10 cellular contexts compared by ENCODE assay signal in genomic region chr20:35600176-35600995, GRCh38. TPM values are rescaled to one million over a fixed set of nuclear protein-coding genes. Genes with fewer than 3 reads are reported as not detected.
DNase-seq lines count a peak whose midpoint lies in the region; ATAC-seq and TF ChIP-seq lines count a peak whose summit lies in the region.
"Had no signal": no experiment of that assay in that cellular context is flagged by ENCODE, and none has a peak within 500 bp of the region (broad histone marks: within the 10 kb centered on the region; RNA-seq: fewer than 3 reads in every experiment).

No MANE protein-coding gene starts in this region.

- CTCF ChIA-PET in activated CD4-positive, alpha-beta T cell treated with anti-CD3 and anti-CD28 coated beads for 36 hours (lab: Charles Lee): interaction anchor here (0.6 to 1.5 kb wide), 8 partner anchors 9 to 285 kb away, joined by 3 to 6 read pairs (median 4); partner anchors contain the start of gene SPAG4

- peak overlapping the region; percentile 58 for H3K4me3 Mint-ChIP-seq in activated CD4-positive, alpha-beta T cell treated with anti-CD3 and anti-CD28 coated beads for 36 hours

- POLR2A ChIA-PET in activated CD4-positive, alpha-beta T cell treated with anti-CD3 and anti-CD28 coated beads for 36 hours (lab: Charles Lee): interaction anchor here (0.6 to 1.2 kb wide), 3 partner anchors 15 to 127 kb away, joined by 3 to 10 read pairs (median 6); partner anchors contain the start of gene SPAG4

- H3K27ac ChIP-seq in muscle layer of colon (ENCODE audit: low read depth, low read length) (no peak overlapping the region), thoracic aorta (no peak overlapping the region)

- H3K36me3 Mint-ChIP-seq in activated CD4-positive, alpha-beta T cell treated with anti-CD3 and anti-CD28 coated beads for 36 hours (ENCODE audit: low read depth): no peaks in the 10 kb centered on the region

- peak; percentile 16 for DNase-seq in activated CD4-positive, alpha-beta T cell treated with anti-CD3 and anti-CD28 coated beads for 36 hours
- no peak for DNase-seq in activated CD4-positive, alpha-beta T cell treated with anti-CD3 and anti-CD28 coated beads, Interleukin-2, amount 50 U/mL, for 4 hours
- DNase-seq in choroid plexus epithelial cell (ENCODE audit: low read depth) (no peak), thoracic aorta (ENCODE audit: low spot score) (no peak), superior temporal gyrus (ENCODE audit: extremely low spot score) (no peak), NCI-H2107 treated with DMSO at 0.1 percent for 48 hours (lab: John Stamatoyannopoulos, UW; ENCODE audit: unreplicated experiment) (no peak)
- DNase-seq: activated CD4-positive, CD25-positive, alpha-beta regulatory T cell treated with anti-CD3 and anti-CD28 coated beads, Interleukin-2, amount 50 U/mL, for 72 hours; NCI-H2171 had no signal

- peaks cover 5% of the 10 kb centered on the region for H3K4me1 Mint-ChIP-seq in activated CD4-positive, alpha-beta T cell treated with anti-CD3 and anti-CD28 coated beads for 36 hours

- H3K4me3 ChIP-seq in choroid plexus epithelial cell (ENCODE audit: low read depth, low read length) (peak overlapping the region; percentile 50), muscle layer of colon (ENCODE audit: low read depth in 1 of 2, low read length in 2 of 2) (peak overlapping the region; percentile 45 to 78), thoracic aorta (peak overlapping the region; percentile 79)

- intact Hi-C loops in activated CD4-positive, alpha-beta T cell treated with anti-CD3 and anti-CD28 coated beads for 36 hours (cut with DNase I, micrococcal nuclease): loop anchor here (5.0 kb wide), 3 partner anchors 62 to 138 kb away; partner anchors contain the start of genes CPNE1 (in 1 of the 2), NFS1 (in 1 of the 2), RBM12 (in 1 of the 2) and ROMO1 (in 1 of the 2)

- H3K27me3 Mint-ChIP-seq in activated CD4-positive, alpha-beta T cell treated with anti-CD3 and anti-CD28 coated beads for 36 hours: peaks cover 23% of the 10 kb centered on the region

- H3K9me3 ChIP-seq in muscle layer of colon (ENCODE audit: low read length) (no peaks in the 10 kb centered on the region), thoracic aorta (no peaks in the 10 kb centered on the region)

- TF ChIP-seq CTCF in choroid plexus epithelial cell (conservative IDR thresholded peaks at IDR 0.05; ENCODE audit: low read depth, low read length) (no peak), thoracic aorta (IDR thresholded peaks at IDR 0.05) (no peak)

- no peak overlapping the region for H3K27ac Mint-ChIP-seq in activated CD4-positive, alpha-beta T cell treated with anti-CD3 and anti-CD28 coated beads for 36 hours

- H3K9me3 Mint-ChIP-seq in activated CD4-positive, alpha-beta T cell treated with anti-CD3 and anti-CD28 coated beads for 36 hours (ENCODE audit: low read depth): no peaks in the 10 kb centered on the region

- H3K36me3 ChIP-seq in muscle layer of colon (ENCODE audit: insufficient read depth, low read length) (no peaks in the 10 kb centered on the region), thoracic aorta (no peaks in the 10 kb centered on the region)

- H3K9ac ChIP-seq in muscle layer of colon (ENCODE audit: low read length): no peak overlapping the region

- H3K27me3 ChIP-seq in muscle layer of colon (ENCODE audit: control insufficient read depth in 1 of 2, insufficient read depth in 2 of 2, low read length in 2 of 2) (peaks cover 0 to 24% of the 10 kb centered on the region in 2 donors), thoracic aorta (replicated peaks; ENCODE audit: insufficient read depth) (no peaks in the 10 kb centered on the region)

- H3K4me1 ChIP-seq in muscle layer of colon (ENCODE audit: insufficient read depth, low read length) (no peaks in the 10 kb centered on the region), thoracic aorta (ENCODE audit: control insufficient read depth in 1 of 2, low read depth in 2 of 2) (peaks cover 13 to 19% of the 10 kb centered on the region in 2 donors)

- ATAC-seq in activated CD4-positive, alpha-beta T cell treated with anti-CD3 and anti-CD28 coated beads for 36 hours: peak; percentile 1
- no peak for ATAC-seq in thoracic aorta (ENCODE audit: insufficient number of reproducible peaks, low FRiP score, low read depth)
- ATAC-seq in GM21619 (IDR thresholded peaks at IDR 0.05; ENCODE audit: unreplicated experiment): no peak

RNA-seq across cellular contexts. Expression of gene SPAG4, which starts 15.2 kb away (rescaled TPM):
- 1 to 10 TPM; 6.4 to 6.9 TPM for total RNA-seq in activated CD4-positive, alpha-beta T cell treated with anti-CD3 and anti-CD28 coated beads for 36 hours
- 1 to 10 TPM in 1 of 2 donors, not detected in 1; 1.5 TPM for total RNA-seq in thoracic aorta

RNA-seq across cellular contexts. Expression of gene ERGIC3, which starts 58.5 kb away (rescaled TPM):
- 100 to 1,000 TPM; 109 to 127 TPM for total RNA-seq in activated CD4-positive, alpha-beta T cell treated with anti-CD3 and anti-CD28 coated beads for 36 hours
- total RNA-seq in thoracic aorta: 100 to 1,000 TPM; 119 to 188 TPM
